Comparison of ENCODE assay signal across 2 cellular contexts in the genomic region with DNA sequence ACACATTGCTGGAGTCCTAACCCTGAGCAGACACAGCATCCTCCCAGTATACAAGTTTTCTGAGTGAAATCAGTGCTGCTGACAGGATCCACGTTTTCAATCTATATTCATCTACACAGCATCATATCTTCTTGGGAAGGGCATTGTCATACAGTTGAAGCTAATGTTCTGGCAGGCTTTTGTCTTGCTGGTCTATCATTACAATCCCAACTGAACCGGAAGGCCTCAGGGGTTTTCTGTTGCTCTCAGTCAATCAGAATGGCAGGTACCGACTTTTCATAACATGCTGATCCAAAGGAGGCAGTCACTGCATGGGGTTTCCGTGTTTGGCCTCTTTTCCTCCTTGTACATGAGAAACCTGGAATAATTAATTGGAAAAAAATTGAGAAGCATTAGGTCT.
TF ChIP-seq lines count a peak whose summit lies in the region.

No MANE protein-coding gene starts in this region.

TF ChIP-seq in H1, 55 proteins besides CTCF, POLR2A, EP300 and RAD21:
- TF ChIP-seq BACH1 (IDR thresholded peaks at IDR 0.05; ENCODE audit: low read length) (no peak), SP4 (IDR thresholded peaks at IDR 0.05; ENCODE audit: low read length) (no peak), FOSL1 (IDR thresholded peaks at IDR 0.05; ENCODE audit: insufficient read depth, low read depth, low read length) (no peak)

TF ChIP-seq in HepG2, 621 proteins besides CTCF, POLR2A, EP300 and RAD21:
- TF ChIP-seq HNRNPLL (IDR thresholded peaks at IDR 0.05; ENCODE audit: low read depth, low read length, poor library complexity, severe bottlenecking) (no peak), ZNF337 (CRISPR knock-in tag; IDR thresholded peaks at IDR 0.05; ENCODE audit: borderline replicate concordance, low read depth) (no peak), THYN1 (CRISPR knock-in tag; IDR thresholded peaks at IDR 0.05; ENCODE audit: borderline replicate concordance, low read depth) (no peak), PAX8 (CRISPR knock-in tag; IDR thresholded peaks at IDR 0.05; ENCODE audit: borderline replicate concordance) (no peak), SCMH1 (CRISPR knock-in tag; IDR thresholded peaks at IDR 0.05; ENCODE audit: borderline replicate concordance) (no peak), EZH2 (conservative IDR thresholded peaks at IDR 0.05; ENCODE audit: low read depth, low read length) (no peak), CBFB (CRISPR knock-in tag; IDR thresholded peaks at IDR 0.05) (no peak)
- TF ChIP-seq, protein P1, sequence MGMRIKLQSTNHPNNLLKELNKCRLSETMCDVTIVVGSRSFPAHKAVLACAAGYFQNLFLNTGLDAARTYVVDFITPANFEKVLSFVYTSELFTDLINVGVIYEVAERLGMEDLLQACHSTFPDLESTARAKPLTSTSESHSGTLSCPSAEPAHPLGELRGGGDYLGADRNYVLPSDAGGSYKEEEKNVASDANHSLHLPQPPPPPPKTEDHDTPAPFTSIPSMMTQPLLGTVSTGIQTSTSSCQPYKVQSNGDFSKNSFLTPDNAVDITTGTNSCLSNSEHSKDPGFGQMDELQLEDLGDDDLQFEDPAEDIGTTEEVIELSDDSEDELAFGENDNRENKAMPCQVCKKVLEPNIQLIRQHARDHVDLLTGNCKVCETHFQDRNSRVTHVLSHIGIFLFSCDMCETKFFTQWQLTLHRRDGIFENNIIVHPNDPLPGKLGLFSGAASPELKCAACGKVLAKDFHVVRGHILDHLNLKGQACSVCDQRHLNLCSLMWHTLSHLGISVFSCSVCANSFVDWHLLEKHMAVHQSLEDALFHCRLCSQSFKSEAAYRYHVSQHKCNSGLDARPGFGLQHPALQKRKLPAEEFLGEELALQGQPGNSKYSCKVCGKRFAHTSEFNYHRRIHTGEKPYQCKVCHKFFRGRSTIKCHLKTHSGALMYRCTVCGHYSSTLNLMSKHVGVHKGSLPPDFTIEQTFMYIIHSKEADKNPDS (CRISPR knock-in tag; IDR thresholded peaks at IDR 0.05), result no peak
TF ChIP-seq in HepG2: peak in this region for 0.
